Comparison of ENCODE assay signal across 11 cellular contexts in the genomic region with DNA sequence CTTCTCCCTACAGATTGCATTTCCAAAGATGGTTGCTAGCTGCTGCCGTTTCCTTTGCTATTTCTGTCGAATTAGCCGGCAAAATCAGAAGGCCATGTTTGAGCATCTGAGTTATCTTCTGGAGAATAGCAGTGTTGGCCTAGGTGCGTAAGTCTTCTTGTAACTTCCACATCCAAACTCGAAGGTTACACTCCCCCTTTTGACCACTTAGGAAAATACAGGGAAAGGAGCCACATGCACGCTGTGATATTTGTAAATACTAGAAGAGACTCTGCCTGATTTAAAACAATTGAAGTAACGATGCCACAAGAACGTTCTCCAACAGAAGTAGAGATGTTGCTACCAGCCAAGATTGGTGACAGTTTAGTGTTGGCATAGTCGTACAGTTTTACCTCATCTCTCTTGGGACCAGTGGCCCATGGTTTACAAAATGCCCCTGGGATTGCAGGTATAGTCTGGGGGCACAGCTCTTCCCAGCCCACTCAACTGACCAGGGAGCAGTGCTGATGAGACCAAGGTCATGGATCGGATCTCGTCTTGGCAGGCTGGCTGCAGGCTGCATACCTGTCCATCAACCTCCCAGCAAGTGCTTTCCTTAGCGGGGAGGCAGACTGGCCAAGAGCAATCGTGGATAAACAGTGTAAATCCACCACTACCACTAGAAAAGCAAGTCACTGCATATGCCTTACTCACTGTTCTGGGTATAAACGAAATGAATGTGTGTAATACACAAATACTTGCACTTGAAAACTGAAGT.
A peak's percentile ranks its signal among the peaks of the same experiment; 100 is the strongest.
DNase-seq lines count a peak whose midpoint lies in the region; ATAC-seq and TF ChIP-seq lines count a peak whose summit lies in the region.
"Had no signal": no experiment of that assay in that cellular context is flagged by ENCODE, and none has a peak within 500 bp of the region (broad histone marks: within the 10 kb centered on the region; RNA-seq: fewer than 3 reads in every experiment).

No MANE protein-coding gene starts in this region.

- H3K4me1 ChIP-seq in MM.1S (ENCODE audit: low read length): 0 out of 2 replicates have a peak, but pooled peaks cover 4% of the 10 kb centered on the region
- H3K4me1 ChIP-seq: ascending aorta had no signal

- H3K27ac Mint-ChIP-seq in nephron: no peak overlapping the region

- no peak overlapping the region for H3K9ac ChIP-seq in MM.1S (ENCODE audit: low read length)

- no peaks in the 10 kb centered on the region for H3K36me3 Mint-ChIP-seq in nephron (ENCODE audit: low read depth)

- no peak overlapping the region for H3K4me2 ChIP-seq in MM.1S (ENCODE audit: low read depth, low read length)

- no peak overlapping the region for H3K4me3 ChIP-seq in MM.1S (ENCODE audit: low read length)
- H3K4me3 ChIP-seq in choroid plexus epithelial cell (ENCODE audit: low read depth, low read length): no peak overlapping the region
- H3K4me3 ChIP-seq: ascending aorta, gastrocnemius medialis, mucosa of descending colon had no signal

- no peaks in the 10 kb centered on the region for H3K9me3 ChIP-seq in MM.1S (replicated peaks; ENCODE audit: insufficient read depth, low read length)
- H3K9me3 ChIP-seq: ascending aorta, gastrocnemius medialis, mucosa of descending colon had no signal

- no peak for ATAC-seq in GM21390 (IDR thresholded peaks at IDR 0.05; ENCODE audit: unreplicated experiment)

- H3K27me3 ChIP-seq in MM.1S (replicated peaks; ENCODE audit: insufficient read depth, low read length): no peaks in the 10 kb centered on the region
- H3K27me3 ChIP-seq: ascending aorta, gastrocnemius medialis had no signal

- H3F3A ChIP-seq in MM.1S (ENCODE audit: insufficient read depth, low read length): no peaks in the 10 kb centered on the region

- H3K9me2 ChIP-seq in MM.1S (replicated peaks; ENCODE audit: insufficient read depth, low read length): no peaks in the 10 kb centered on the region

- TF ChIP-seq CTCF in MM.1S (IDR thresholded peaks at IDR 0.05; ENCODE audit: low read length): peak; percentile 14; the same call in 1 of the 2 replicates
- peak; percentile 48 for TF ChIP-seq CTCF in choroid plexus epithelial cell (conservative IDR thresholded peaks at IDR 0.05; ENCODE audit: low read depth, low read length)
- TF ChIP-seq CTCF in nephron (IDR thresholded peaks at IDR 0.05; ENCODE audit: unreplicated experiment in 3 of 3): peak; percentile 27 to 51 (median 44)
- TF ChIP-seq CTCF in GM10266 (IDR thresholded peaks at IDR 0.05; ENCODE audit: control insufficient read depth, insufficient read depth, low read depth, missing control alignments): no peak

- no peaks in the 10 kb centered on the region for H3K36me3 ChIP-seq in MM.1S (replicated peaks; ENCODE audit: insufficient read depth, low read length)
- H3K36me3 ChIP-seq: ascending aorta, gastrocnemius medialis had no signal

- DNase-seq in G401 (ENCODE audit: low spot score): peak; percentile 2
- no peak for DNase-seq in MM.1S
- DNase-seq in choroid plexus epithelial cell (ENCODE audit: low read depth): peak; percentile 52
- DNase-seq in GM10266 (ENCODE audit: extremely low spot score): no peak
- no peak for DNase-seq in hypothalamus (lab: John Stamatoyannopoulos, UW)

- no peaks in the 10 kb centered on the region for H3K9me3 Mint-ChIP-seq in nephron
- H3K9me3 Mint-ChIP-seq: stimulated activated naive CD8-positive, alpha-beta T cell treated with anti-CD3 and anti-CD28 coated beads, Interleukin-15, amount 100 ng/mL, for 72 hours had no signal

- H4K20me1 ChIP-seq in MM.1S (ENCODE audit: insufficient read depth, low read length): no peaks in the 10 kb centered on the region

- H3K4me3 Mint-ChIP-seq in nephron: no peak overlapping the region
- H3K4me3 Mint-ChIP-seq: stimulated activated naive CD8-positive, alpha-beta T cell treated with anti-CD3 and anti-CD28 coated beads, Interleukin-15, amount 100 ng/mL, for 72 hours had no signal

- H3K79me2 ChIP-seq in MM.1S (ENCODE audit: low read length): no peaks in the 10 kb centered on the region

- no peaks in the 10 kb centered on the region for H3K4me1 Mint-ChIP-seq in nephron

- H3K27me3 Mint-ChIP-seq in nephron (ENCODE audit: low read depth): peaks cover 12% of the 10 kb centered on the region

- no peak overlapping the region for H2AFZ ChIP-seq in MM.1S (ENCODE audit: low read length)

- in situ Hi-C loops in G401 (cut with HindIII; ENCODE audit: low sequenced_read_pairs): no loop called here

- H3K27ac ChIP-seq in MM.1S (ENCODE audit: low read length): no peak overlapping the region
- H3K27ac ChIP-seq: ascending aorta, gastrocnemius medialis had no signal

Comparison
In these comparisons a context has a peak if more than half of its experiments do, and no peak if none do; other contexts are left out.
1. DNase-seq: peak in G401 (single experiment) and choroid plexus epithelial cell (single experiment); none in MM.1S (single experiment), GM10266 (single experiment) and hypothalamus (0 of 51).